Comparison of ENCODE assay signal across 21 cellular contexts in the genomic region with DNA sequence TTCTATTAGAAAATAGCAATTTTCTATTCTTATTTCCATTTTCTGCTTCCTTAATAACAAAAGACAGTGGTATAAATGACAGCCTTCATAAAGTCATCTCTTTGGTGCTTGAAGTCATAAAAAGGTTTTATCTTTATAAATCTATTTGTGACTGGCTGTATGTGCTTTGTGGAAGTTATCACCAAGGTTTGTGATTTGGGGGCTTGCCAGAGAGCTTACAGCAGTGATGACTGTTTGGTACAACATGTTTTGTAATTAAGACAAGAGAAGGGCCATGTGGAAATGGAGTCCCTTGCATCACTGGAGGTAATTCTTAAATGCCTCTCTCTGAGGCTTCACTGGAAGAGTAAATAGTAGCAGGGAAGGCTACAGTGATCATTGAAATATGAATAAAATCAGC. TPM values are rescaled to one million over a fixed set of nuclear protein-coding genes. Genes with fewer than 3 reads are reported as not detected.
DNase-seq lines count a peak whose midpoint lies in the region; ATAC-seq, FAIRE-seq and TF ChIP-seq lines count a peak whose summit lies in the region.
"Had no signal": no experiment of that assay in that cellular context is flagged by ENCODE, and none has a peak within 500 bp of the region (broad histone marks: within the 10 kb centered on the region; RNA-seq: fewer than 3 reads in every experiment).

No MANE protein-coding gene starts in this region.

- H3K4me3 ChIP-seq in BE2C (ENCODE audit: low read depth, low read length) (no peak overlapping the region), HCT116 (replicated peaks in 1 of 2; ENCODE audit: low read depth in 1 of 2, low read length in 2 of 2) (no peak overlapping the region), keratinocyte (ENCODE audit: control insufficient read depth in 2 of 3, extremely low read depth in 1 of 3, insufficient read depth in 2 of 3, low read depth in 1 of 3, low read length in 3 of 3) (peak overlapping the region in 1 of 3 experiments; percentile 78), tibial artery (no peak overlapping the region), right lobe of liver (no peak overlapping the region)

- H3K9me2 ChIP-seq in HCT116 (ENCODE audit: insufficient read depth): no peaks in the 10 kb centered on the region

- H2AFZ ChIP-seq in HCT116 (ENCODE audit: low read depth, low read length, poor library complexity, severe bottlenecking) (no peak overlapping the region), keratinocyte (ENCODE audit: control insufficient read depth, low read length) (no peak overlapping the region)

- H3K4me1 ChIP-seq in BE2C (no peaks in the 10 kb centered on the region), HCT116 (ENCODE audit: control insufficient read depth in 1 of 2, insufficient read depth in 2 of 2, low read length in 2 of 2) (peaks cover 31 to 76% of the 10 kb centered on the region in 2 experiments), keratinocyte (ENCODE audit: control insufficient read depth, extremely low read depth, insufficient read depth, low read length) (peaks cover 29% of the 10 kb centered on the region), tibial artery (peaks cover 0 to 10% (median 0%) of the 10 kb centered on the region in 4 donors), right lobe of liver (peaks cover 0 to 6% (median 0%) of the 10 kb centered on the region in 4 donors)

- peaks cover 7 to 8% of the 10 kb centered on the region in 2 donors for H3K36me3 Mint-ChIP-seq in activated naive CD4-positive, alpha-beta T cell treated with anti-CD3 and anti-CD28 coated beads, Interleukin-2, amount 50 U/mL, for 72 hours

- RAD21 ChIA-PET in HCT116 (lab: Charles Lee; ENCODE audit: low non-redundant PET in 1 of 2, low total read pairs in 2 of 2, uncharacterized antibody in 2 of 2, unreplicated experiment in 2 of 2): no interaction called here

- TF ChIP-seq CTCF in BE2C (IDR thresholded peaks at IDR 0.05; ENCODE audit: low read depth, low read length) (no peak), HCT116 (IDR thresholded peaks at IDR 0.05 in 2 of 3, conservative IDR thresholded peaks at IDR 0.05 in 1 of 3; ENCODE audit: borderline replicate concordance in 1 of 3, insufficient read depth in 1 of 3, low read depth in 2 of 3, low read length in 2 of 3) (no peak), keratinocyte (optimal IDR thresholded peaks at IDR 0.05 in 1 of 3, IDR thresholded peaks at IDR 0.05 in 1 of 3, conservative IDR thresholded peaks at IDR 0.05 in 1 of 3; ENCODE audit: extremely low read depth in 1 of 3, insufficient read depth in 2 of 3, low read length in 3 of 3) (no peak), tibial artery (IDR thresholded peaks at IDR 0.05) (no peak), right lobe of liver (IDR thresholded peaks at IDR 0.05) (no peak)

- no peak for ATAC-seq in HCT116
- no peak for ATAC-seq in SK-N-SH treated with all-trans-retinoic acid at 6 μM for 48 hours
- no peak for ATAC-seq in right lobe of liver
- no peak for ATAC-seq in activated naive CD4-positive, alpha-beta T cell treated with anti-CD3 and anti-CD28 coated beads, Interleukin-2, amount 50 U/mL, for 72 hours
- ATAC-seq: HepG2 had no signal

- H4K20me1 ChIP-seq in HCT116 (ENCODE audit: insufficient read depth) (no peaks in the 10 kb centered on the region), keratinocyte (ENCODE audit: control insufficient read depth, extremely low read depth, insufficient read depth, low read length) (no peaks in the 10 kb centered on the region)

- TF ChIP-seq RAD21 in HCT116 (IDR thresholded peaks at IDR 0.05; ENCODE audit: low read depth): no peak

- no peaks in the 10 kb centered on the region for H3K9me1 ChIP-seq in keratinocyte (ENCODE audit: control insufficient read depth, extremely low read depth, insufficient read depth, low read length)

- H3K79me2 ChIP-seq in HCT116 (ENCODE audit: insufficient read depth, low read length) (peaks cover 58% of the 10 kb centered on the region), keratinocyte (ENCODE audit: control insufficient read depth, insufficient read depth, low read length) (peaks cover 45% of the 10 kb centered on the region)

- BruUV-seq in HCT116 (replicated peaks; lab: Mats Ljungman, UMichigan): no TSS peak

- H3K36me3 ChIP-seq in BE2C: no peaks in the 10 kb centered on the region
- H3K36me3 ChIP-seq in HCT116 (ENCODE audit: control insufficient read depth in 1 of 2, insufficient read depth in 2 of 2, low read length in 2 of 2): peaks cover 0 to 6% of the 10 kb centered on the region in 2 experiments; a peak in 1 of 4 replicates
- H3K36me3 ChIP-seq in keratinocyte (ENCODE audit: control insufficient read depth in 2 of 2, extremely low read depth in 1 of 2, insufficient read depth in 2 of 2, low read length in 2 of 2): no peaks in the 10 kb centered on the region
- no peaks in the 10 kb centered on the region for H3K36me3 ChIP-seq in tibial artery
- no peaks in the 10 kb centered on the region for H3K36me3 ChIP-seq in right lobe of liver

- peaks cover 46% of the 10 kb centered on the region for H3K27me3 ChIP-seq in BE2C
- no peaks in the 10 kb centered on the region for H3K27me3 ChIP-seq in HCT116 (ENCODE audit: insufficient read depth, low read length)
- H3K27me3 ChIP-seq in keratinocyte (ENCODE audit: control insufficient read depth, extremely low read depth, insufficient read depth, low read length): no peaks in the 10 kb centered on the region
- peaks cover 0 to 19% of the 10 kb centered on the region in 2 donors for H3K27me3 ChIP-seq in tibial artery
- H3K27me3 ChIP-seq in right lobe of liver: peaks cover 7 to 12% of the 10 kb centered on the region in 2 donors

- H3K27ac ChIP-seq in HCT116 (ENCODE audit: low read depth, low read length) (no peak overlapping the region), keratinocyte (ENCODE audit: control insufficient read depth, insufficient read depth, low read length) (no peak overlapping the region), tibial artery (no peak overlapping the region), right lobe of liver (no peak overlapping the region)

- peak; percentile 9 for DNase-seq in BE2C
- DNase-seq in HCT116 (ENCODE audit: low read depth, low spot score): no peak
- no peak for DNase-seq in keratinocyte (ENCODE audit: low read depth, low spot score)
- DNase-seq in dedifferentiated amniotic fluid mesenchymal stem cell (ENCODE audit: extremely low spot score): no peak
- no peak for DNase-seq in tibial artery
- DNase-seq in right lobe of liver: no peak
- DNase-seq in activated naive CD4-positive, alpha-beta T cell treated with anti-CD3 and anti-CD28 coated beads, Interleukin-2, amount 50 U/mL, for 72 hours (ENCODE audit: low spot score in 2 of 2): no peak
- DNase-seq: Calu3; CD4-positive, alpha-beta memory T cell; EL; KBM-7; NCI-H1417; NCI-H187; NCI-H2107; NCI-H526; NK-92 treated with Interleukin-12 subunit alpha and Interleukin-12 subunit beta, amount 100 ng/mL, for 24 hours; SHP77 treated with DMSO at 0.1 percent for 48 hours; T-helper 1 cell had no signal

- dilution Hi-C loops in keratinocyte (cut with MboI; ENCODE audit: extremely low pct_ligation_motif_present, low sequenced_read_pairs): no loop called here

- peaks cover 4% of the 10 kb centered on the region in 2 donors for H3K9me3 Mint-ChIP-seq in activated naive CD4-positive, alpha-beta T cell treated with anti-CD3 and anti-CD28 coated beads, Interleukin-2, amount 50 U/mL, for 72 hours

- POLR2A ChIA-PET in HCT116 (lab: Charles Lee): no interaction called here

- CTCF ChIA-PET in HCT116 (lab: Charles Lee): interaction anchor here (0.8 kb wide), 1 partner anchor 466 kb away, joined by 3 read pairs; no protein-coding TSS in a partner anchor

- intact Hi-C loops in HCT116 (cut with micrococcal nuclease) (loop anchor here (5.0 to 10.0 kb wide), 3 partner anchors 85 to 612 kb away; partner anchors contain the start of gene PCNX2), tibial artery (cut with DNase I; ENCODE audit: low total_unique reads) (no loop called here), right lobe of liver (cut with DNase I) (no loop called here)

- no peaks in the 10 kb centered on the region for H3K9me3 ChIP-seq in BE2C
- no peaks in the 10 kb centered on the region for H3K9me3 ChIP-seq in HCT116 (ENCODE audit: control insufficient read depth in 1 of 2, insufficient read depth in 1 of 2, low read depth in 1 of 2, low read length in 2 of 2)
- no peaks in the 10 kb centered on the region for H3K9me3 ChIP-seq in keratinocyte (ENCODE audit: control insufficient read depth, low read depth, low read length)
- H3K9me3 ChIP-seq in tibial artery: no peaks in the 10 kb centered on the region
- H3K9me3 ChIP-seq in right lobe of liver: no peaks in the 10 kb centered on the region

- no peak overlapping the region for H3K27ac Mint-ChIP-seq in activated naive CD4-positive, alpha-beta T cell treated with anti-CD3 and anti-CD28 coated beads, Interleukin-2, amount 50 U/mL, for 72 hours
- H3K27ac Mint-ChIP-seq: CD4-positive, alpha-beta memory T cell had no signal

- no peak for FAIRE-seq in keratinocyte (lab: Jason Lieb, UNC)
- FAIRE-seq: H1, HepG2 had no signal

- no peak for TF ChIP-seq POLR2A in HCT116 (IDR thresholded peaks at IDR 0.05; ENCODE audit: borderline replicate concordance, extremely low read depth, insufficient read depth, insufficient read length)
- no peak for TF ChIP-seq POLR2A in right lobe of liver (IDR thresholded peaks at IDR 0.05)

- H3K4me2 ChIP-seq in HCT116 (ENCODE audit: low read length): peak overlapping the region; percentile 68
- peak overlapping the region; percentile 95 for H3K4me2 ChIP-seq in keratinocyte (ENCODE audit: control insufficient read depth, extremely low read depth, insufficient read depth, low read depth, low read length)

- peak overlapping the region; percentile 18; the same call in 1 of the 2 replicates for H3K9ac ChIP-seq in HCT116 (ENCODE audit: low read length)
- no peak overlapping the region for H3K9ac ChIP-seq in keratinocyte (ENCODE audit: control insufficient read depth, extremely low read depth, insufficient read depth, low read length)

TF ChIP-seq in HCT116, 20 proteins besides CTCF, POLR2A, EP300 and RAD21 (continues in another document):
- TF ChIP-seq ELF1 (IDR thresholded peaks at IDR 0.05; ENCODE audit: borderline replicate concordance, low read depth): no peak

RNA-seq across cellular contexts. Expression of gene SLC35F3, which starts 2.7 kb away (rescaled TPM):
- not detected for polyA plus RNA-seq in BE2C (2012; ENCODE audit: insufficient read depth, insufficient read length, low read depth)
- total RNA-seq in HCT116 (2021; ENCODE audit: unreplicated experiment) (6.4 TPM), right lobe of liver (not detected)
- polyA plus RNA-seq in HCT116 (2012): 3.4 and 4.2 TPM in 2 replicates
- 11.7 to 13.8 TPM (median 11.9 TPM) in 3 replicates for polyA plus RNA-seq in keratinocyte
- polyA plus RNA-seq in keratinocyte (2011; ENCODE audit: low read depth): 1.5 TPM
- polyA plus RNA-seq in keratinocyte (2011; cell fraction: cytosol; rRNA removed): 10.8 and 12.9 TPM in 2 replicates
- polyA plus RNA-seq in keratinocyte (2011; cell fraction: nucleus; rRNA removed): 15.0 and 17.4 TPM in 2 replicates
- 4.0 and 10.0 TPM in 2 replicates for polyA plus RNA-seq in keratinocyte (2012; ENCODE audit: low replicate concordance)
- 10.3 to 15.8 TPM (median 12.0 TPM) in 3 replicates for polyA minus RNA-seq in keratinocyte
- polyA minus RNA-seq in keratinocyte (2011; cell fraction: cytosol; rRNA and poly(A)+ RNA removed): 14.4 TPM
- polyA minus RNA-seq in keratinocyte (2011; cell fraction: nucleus; rRNA and poly(A)+ RNA removed): 12.5 and 19.5 TPM in 2 replicates
- under 1 TPM in 1 of 2 donors, not detected in 1; 0.49 TPM for total RNA-seq in activated naive CD4-positive, alpha-beta T cell treated with anti-CD3 and anti-CD28 coated beads, Interleukin-2, amount 50 U/mL, for 72 hours
- total RNA-seq: CD4-positive, alpha-beta memory T cell; HepG2 had no signal
- polyA plus RNA-seq: HepG2 had no signal
